ENCODE assay signal across 11 cellular contexts in genomic region chr3:89434621-89435380, GRCh38.
"Had no signal": no experiment of that assay in that cellular context is flagged by ENCODE, and none has a peak within 500 bp of the region (broad histone marks: within the 10 kb centered on the region; RNA-seq: fewer than 3 reads in every experiment).

No MANE protein-coding gene starts in this region.

- H3K36me3 Mint-ChIP-seq: activated naive CD8-positive, alpha-beta T cell treated with anti-CD3 and anti-CD28 coated beads, Interleukin-2, amount 10 ng/mL, durations not matched to agents 7 days and 5 days; natural killer cell treated with Interleukin-12 subunit alpha and Interleukin-12 subunit beta and Interleukin-15 and Interleukin-18, amount 100 ng/mL, for 72 hours had no signal

- H3K36me3 ChIP-seq: ascending aorta had no signal

- H3K27ac ChIP-seq: ascending aorta had no signal

- H3K4me1 Mint-ChIP-seq: activated naive CD8-positive, alpha-beta T cell treated with anti-CD3 and anti-CD28 coated beads, Interleukin-2, amount 10 ng/mL, durations not matched to agents 7 days and 5 days had no signal

- H3K4me1 ChIP-seq: ascending aorta had no signal

- H3K4me3 ChIP-seq: ascending aorta had no signal

- H3K27me3 ChIP-seq: ascending aorta had no signal

- H3K27ac Mint-ChIP-seq: activated naive CD8-positive, alpha-beta T cell treated with anti-CD3 and anti-CD28 coated beads, Interleukin-2, amount 10 ng/mL, durations not matched to agents 7 days and 5 days; natural killer cell treated with Interleukin-12 subunit alpha and Interleukin-12 subunit beta and Interleukin-15 and Interleukin-18, amount 100 ng/mL, for 72 hours had no signal

- H3K27me3 Mint-ChIP-seq: activated naive CD8-positive, alpha-beta T cell treated with anti-CD3 and anti-CD28 coated beads, Interleukin-2, amount 10 ng/mL, durations not matched to agents 7 days and 5 days; natural killer cell treated with Interleukin-12 subunit alpha and Interleukin-12 subunit beta and Interleukin-15 and Interleukin-18, amount 100 ng/mL, for 72 hours had no signal

- H3K9me3 ChIP-seq: ascending aorta had no signal

- DNase-seq: activated CD4-positive, alpha-beta T cell treated with anti-CD3 and anti-CD28 coated beads for 1 hour; activated CD4-positive, alpha-beta T cell treated with anti-CD3 and anti-CD28 coated beads, Interleukin-2, amount 50 U/mL, for 48 hours; activated gamma-delta T cell treated with Interleukin-2 at 50 U/mL for 16 hours; activated naive CD8-positive, alpha-beta T cell treated with anti-CD3 and anti-CD28 coated beads, Interleukin-2, amount 10 ng/mL, durations not matched to agents 7 days and 5 days; activated T-cell treated with anti-CD3 and anti-CD28 coated beads, Interleukin-2, amount 50 U/mL, for 48 hours; mammary epithelial cell; T-helper 9 cell had no signal

- ATAC-seq: esophagus mucosa; left lobe of liver; natural killer cell treated with Interleukin-12 subunit alpha and Interleukin-12 subunit beta and Interleukin-15 and Interleukin-18, amount 100 ng/mL, for 72 hours had no signal

- H3K9me3 Mint-ChIP-seq: natural killer cell treated with Interleukin-12 subunit alpha and Interleukin-12 subunit beta and Interleukin-15 and Interleukin-18, amount 100 ng/mL, for 72 hours had no signal

- H3K4me3 Mint-ChIP-seq: activated naive CD8-positive, alpha-beta T cell treated with anti-CD3 and anti-CD28 coated beads, Interleukin-2, amount 10 ng/mL, durations not matched to agents 7 days and 5 days; natural killer cell treated with Interleukin-12 subunit alpha and Interleukin-12 subunit beta and Interleukin-15 and Interleukin-18, amount 100 ng/mL, for 72 hours had no signal
